ENCODE assay signal across 7 cellular contexts in the genomic region with DNA sequence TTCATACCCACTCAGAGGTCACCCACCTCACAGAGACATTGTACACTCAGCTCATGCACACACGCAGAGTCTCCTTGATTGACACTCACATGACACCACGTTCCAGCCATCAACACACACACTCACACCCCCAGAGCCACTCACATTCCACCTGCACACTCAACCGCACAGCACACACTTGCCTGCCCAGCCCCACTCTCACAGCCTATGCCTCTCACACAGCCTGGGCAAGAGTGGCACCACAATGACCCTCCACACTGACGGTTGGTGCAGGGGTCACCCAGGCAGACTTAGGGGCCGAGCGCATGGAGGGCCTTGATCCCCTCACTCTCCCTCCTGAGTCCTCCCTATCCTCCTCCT. TPM values are rescaled to one million over a fixed set of nuclear protein-coding genes. Genes with fewer than 3 reads are reported as not detected.
A peak's percentile ranks its signal among the peaks of the same experiment; 100 is the strongest.
DNase-seq lines count a peak whose midpoint lies in the region; ATAC-seq and TF ChIP-seq lines count a peak whose summit lies in the region.
"Had no signal": no experiment of that assay in that cellular context is flagged by ENCODE, and none has a peak within 500 bp of the region (broad histone marks: within the 10 kb centered on the region; RNA-seq: fewer than 3 reads in every experiment).

No MANE protein-coding gene starts in this region.

- no peak for DNase-seq in memory B cell (ENCODE audit: low spot score in 2 of 2)
- no peak for DNase-seq in NCI-H82 (lab: John Stamatoyannopoulos, UW)
- no peak for DNase-seq in stimulated activated CD4-positive, alpha-beta T cell treated with anti-CD3 and anti-CD28 coated beads, Interleukin-2, amount 100 ng/mL, for 48 hours
- no peak for DNase-seq in CD4-positive, alpha-beta memory T cell
- DNase-seq: NCI-H1694 had no signal

- POLR2A ChIA-PET in CD4-positive, alpha-beta memory T cell (lab: Charles Lee; ENCODE audit: partially characterized antibody), result interaction anchor here (1.2 kb wide), 1 partner anchor 36 kb away, joined by 4 read pairs; no protein-coding TSS in a partner anchor

- H3K9me3 Mint-ChIP-seq in memory B cell, result no peaks in the 10 kb centered on the region
- peaks cover 0 to 3% (median 0%) of the 10 kb centered on the region in 8 donors for H3K9me3 Mint-ChIP-seq in CD4-positive, alpha-beta memory T cell

- CTCF ChIA-PET in CD4-positive, alpha-beta memory T cell (lab: Charles Lee; ENCODE audit: partially characterized antibody), result interaction anchor here (0.8 to 1.1 kb wide), 2 partner anchors 17 to 31 kb away, joined by 3 to 4 read pairs; no protein-coding TSS in a partner anchor

- no peak overlapping the region for H3K27ac Mint-ChIP-seq in memory B cell
- peak overlapping the region in 2 of 7 donors; percentile 65 to 72 for H3K27ac Mint-ChIP-seq in CD4-positive, alpha-beta memory T cell

- H4K20me1 ChIP-seq in BLaER1 (peaks cover 23% of the 10 kb centered on the region; the same call in 1 of the 2 replicates), OCI-LY1 (ENCODE audit: insufficient read depth, low read length) (no peaks in the 10 kb centered on the region)

- peaks cover 12% of the 10 kb centered on the region for H3K36me3 Mint-ChIP-seq in memory B cell
- no peaks in the 10 kb centered on the region for H3K36me3 Mint-ChIP-seq in CD4-positive, alpha-beta memory T cell

- no peaks in the 10 kb centered on the region for H3K27me3 ChIP-seq in BLaER1
- H3K27me3 ChIP-seq in OCI-LY1 (ENCODE audit: insufficient read depth, low read length), result no peaks in the 10 kb centered on the region
- no peaks in the 10 kb centered on the region for H3K27me3 ChIP-seq in CD4-positive, alpha-beta memory T cell (ENCODE audit: insufficient read depth, low read length)

- H2AFZ ChIP-seq in OCI-LY1 (ENCODE audit: low read length), result no peak overlapping the region

- H3K4me3 Mint-ChIP-seq in memory B cell, result peak overlapping the region; percentile 98
- H3K4me3 Mint-ChIP-seq in CD4-positive, alpha-beta memory T cell, result no peak overlapping the region

- H3K79me2 ChIP-seq in OCI-LY1 (ENCODE audit: insufficient read depth, low read length), result peaks cover 14% of the 10 kb centered on the region; the same call in 1 of the 2 replicates

- H3K27ac ChIP-seq in BLaER1, result peak overlapping the region; percentile 99
- H3K27ac ChIP-seq in OCI-LY1 (ENCODE audit: low read depth, low read length, poor library complexity, severe bottlenecking), result peak overlapping the region; percentile 90
- no peak overlapping the region for H3K27ac ChIP-seq in CD4-positive, alpha-beta memory T cell (ENCODE audit: low read depth, low read length)

- H3K4me1 ChIP-seq in BLaER1 (peaks cover 53% of the 10 kb centered on the region), OCI-LY1 (ENCODE audit: insufficient read depth, low read length, severe bottlenecking) (peaks cover 45% of the 10 kb centered on the region)
- peaks cover 7% of the 10 kb centered on the region for H3K4me1 ChIP-seq in CD4-positive, alpha-beta memory T cell (ENCODE audit: insufficient read depth, low read length)

- H3K9me3 ChIP-seq in BLaER1 (no peaks in the 10 kb centered on the region), OCI-LY1 (ENCODE audit: low read length) (no peaks in the 10 kb centered on the region)
- H3K9me3 ChIP-seq in CD4-positive, alpha-beta memory T cell (ENCODE audit: control insufficient read depth in 1 of 2, low read length in 2 of 2), result no peaks in the 10 kb centered on the region

- ATAC-seq in memory B cell (ENCODE audit: low read depth), result no peak

- H3K4me1 Mint-ChIP-seq in memory B cell, result peaks cover 19% of the 10 kb centered on the region
- peaks cover 0 to 3% (median 0%) of the 10 kb centered on the region in 4 donors for H3K4me1 Mint-ChIP-seq in CD4-positive, alpha-beta memory T cell

- intact Hi-C loops in CD4-positive, alpha-beta memory T cell (cut with micrococcal nuclease), result no loop called here

- H3F3A ChIP-seq in OCI-LY1 (ENCODE audit: insufficient read depth, low read length), result no peaks in the 10 kb centered on the region

- H3K4me3 ChIP-seq in BLaER1 (peak overlapping the region; percentile 83), OCI-LY1 (ENCODE audit: low read depth, low read length, poor library complexity, severe bottlenecking) (peak overlapping the region; percentile 86)
- no peak overlapping the region for H3K4me3 ChIP-seq in CD4-positive, alpha-beta memory T cell (ENCODE audit: low read length in 2 of 2)

- H3K27me3 Mint-ChIP-seq in memory B cell, result no peaks in the 10 kb centered on the region
- no peaks in the 10 kb centered on the region for H3K27me3 Mint-ChIP-seq in CD4-positive, alpha-beta memory T cell

- H3K4me2 ChIP-seq in BLaER1, result peak overlapping the region; percentile 100
- peak overlapping the region; percentile 71 for H3K4me2 ChIP-seq in OCI-LY1 (ENCODE audit: low read length)

- no peaks in the 10 kb centered on the region for H3K9me2 ChIP-seq in OCI-LY1 (ENCODE audit: low read depth, low read length)

- peaks cover 45% of the 10 kb centered on the region for H3K36me3 ChIP-seq in BLaER1
- peaks cover 32% of the 10 kb centered on the region for H3K36me3 ChIP-seq in OCI-LY1 (ENCODE audit: insufficient read depth, low read length)
- no peaks in the 10 kb centered on the region for H3K36me3 ChIP-seq in CD4-positive, alpha-beta memory T cell (ENCODE audit: insufficient read depth, low read length)

- H3K9ac ChIP-seq in BLaER1 (peak overlapping the region; percentile 97), OCI-LY1 (ENCODE audit: low read length) (peak overlapping the region; percentile 89)

- no peak for TF ChIP-seq CTCF in OCI-LY1 (IDR thresholded peaks at IDR 0.05; ENCODE audit: low read length)

RNA-seq across cellular contexts. Expression of gene SPI1, which starts 2.2 kb away (rescaled TPM):
- 1 to 10 TPM; 4.8 to 5.0 TPM for total RNA-seq in CD4-positive, alpha-beta memory T cell
- under 1 TPM in 1 of 2 donors, not detected in 1; 0.28 TPM for polyA plus RNA-seq in CD4-positive, alpha-beta memory T cell

RNA-seq across cellular contexts. Expression of gene MYBPC3, which starts 23.7 kb away (rescaled TPM):
- total RNA-seq in CD4-positive, alpha-beta memory T cell, result not detected
- not detected for polyA plus RNA-seq in CD4-positive, alpha-beta memory T cell

RNA-seq across cellular contexts. Expression of gene SLC39A13, which starts 32.2 kb away (rescaled TPM):
- 10 to 100 TPM; 63.6 to 68.3 TPM for total RNA-seq in CD4-positive, alpha-beta memory T cell
- polyA plus RNA-seq in CD4-positive, alpha-beta memory T cell, result 10 to 100 TPM; 22.3 to 33.6 TPM

RNA-seq across cellular contexts. Expression of gene PSMC3, which starts 50.1 kb away (rescaled TPM):
- total RNA-seq in CD4-positive, alpha-beta memory T cell, result 10 to 100 TPM; 53.9 to 59.6 TPM
- 100 to 1,000 TPM; 114 to 152 TPM for polyA plus RNA-seq in CD4-positive, alpha-beta memory T cell

Comparison
In these comparisons a context has a peak if more than half of its experiments do, and no peak if none do; other contexts are left out.
1. H3K4me3 ChIP-seq: peak in BLaER1 (single experiment) and OCI-LY1 (single experiment); none in CD4-positive, alpha-beta memory T cell (0 of 2).